In genomic region chr12:105321125-105321524, GRCh38 we compare ENCODE assay signal across 1 cellular context.
TF ChIP-seq lines count a peak whose summit lies in the region.

No MANE protein-coding gene starts in this region.

TF ChIP-seq in HEK293, 187 proteins besides CTCF, POLR2A, EP300 and RAD21 (continued from another document):
- TF ChIP-seq ZNF175 (tag by site-specific recombination; IDR thresholded peaks at IDR 0.05) (no peak), ZNF157 (tag by site-specific recombination; IDR thresholded peaks at IDR 0.05) (no peak), ZNF2 (tag by site-specific recombination; IDR thresholded peaks at IDR 0.05) (no peak), MYNN (tag by site-specific recombination; IDR thresholded peaks at IDR 0.05; ENCODE audit: borderline replicate concordance) (no peak), PRDM10 (tag by site-specific recombination; IDR thresholded peaks at IDR 0.05) (no peak), ZNF148 (tag by site-specific recombination; IDR thresholded peaks at IDR 0.05; ENCODE audit: borderline replicate concordance) (no peak), OVOL3 (tag by site-specific recombination; IDR thresholded peaks at IDR 0.05) (no peak), PRDM1 (tag by site-specific recombination; IDR thresholded peaks at IDR 0.05) (no peak), ZNF18 (tag by site-specific recombination; IDR thresholded peaks at IDR 0.05) (no peak), ZNF488 (tag by site-specific recombination; IDR thresholded peaks at IDR 0.05) (no peak), EGR2 (tag by site-specific recombination; IDR thresholded peaks at IDR 0.05; ENCODE audit: low read depth) (no peak), ZBTB8A (tag by site-specific recombination; IDR thresholded peaks at IDR 0.05) (no peak), GLI4 (tag by site-specific recombination; IDR thresholded peaks at IDR 0.05) (no peak)
TF ChIP-seq in HEK293: peak in this region for 0.
